9 cellular contexts compared by ENCODE assay signal in genomic region chr11:39385911-39386310, GRCh38.
"Had no signal": no experiment of that assay in that cellular context is flagged by ENCODE, and none has a peak within 500 bp of the region (broad histone marks: within the 10 kb centered on the region; RNA-seq: fewer than 3 reads in every experiment).

No MANE protein-coding gene starts in this region.

- ATAC-seq: GM23338, HCT116 had no signal

- H3K4me3 ChIP-seq: GM23248, GM23338, HAP-1 had no signal

- H3K4me1 ChIP-seq: HAP-1 had no signal

- H3K9me3 ChIP-seq: HAP-1 had no signal

- DNase-seq: GM23248, GOT3, H7, H9, HCEC 1CT, HFFc6 had no signal

- H3K9ac ChIP-seq: GM23248 had no signal

- H3K36me3 ChIP-seq: HAP-1 had no signal

- H3K27ac ChIP-seq: GM23248 had no signal

- H2AFZ ChIP-seq: GM23248, GM23338 had no signal

- H3K4me2 ChIP-seq: GM23338 had no signal
